Comparison of ENCODE assay signal across 23 cellular contexts in the genomic region with DNA sequence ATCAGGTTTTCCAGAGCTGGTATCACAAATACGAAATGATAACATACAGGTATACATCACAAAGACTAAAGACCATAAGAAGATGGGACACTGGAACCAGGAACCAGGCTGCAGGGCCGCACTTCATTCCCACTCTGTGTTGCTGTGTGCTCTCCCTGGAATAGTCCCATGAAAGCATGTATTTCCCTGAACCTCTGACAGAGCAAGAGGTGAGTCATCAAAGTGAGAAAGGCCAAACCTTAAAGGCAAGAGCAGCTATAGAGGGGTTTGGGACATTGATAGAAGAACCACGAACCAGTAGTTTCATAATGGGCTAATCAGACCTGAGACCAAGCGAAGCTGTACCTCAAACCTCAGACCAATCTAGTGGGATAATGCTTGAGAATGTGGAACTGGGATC.
DNase-seq lines count a peak whose midpoint lies in the region; ATAC-seq and TF ChIP-seq lines count a peak whose summit lies in the region.
"Had no signal": no experiment of that assay in that cellular context is flagged by ENCODE, and none has a peak within 500 bp of the region (broad histone marks: within the 10 kb centered on the region; RNA-seq: fewer than 3 reads in every experiment).

No MANE protein-coding gene starts in this region.

- no peak overlapping the region for H3K4me3 ChIP-seq in breast epithelium
- H3K4me3 ChIP-seq in fibroblast of pulmonary artery (replicated peaks; ENCODE audit: low read depth, low read length) = no peak overlapping the region
- H3K4me3 ChIP-seq: BLaER1 had no signal

- ATAC-seq in GM21360 (IDR thresholded peaks at IDR 0.05; ENCODE audit: unreplicated experiment) = no peak
- ATAC-seq: left cardiac atrium had no signal

- DNase-seq in MCF 10A (ENCODE audit: unreplicated experiment) (peak; percentile 57), breast epithelium (ENCODE audit: low spot score in 2 of 2) (no peak), SW480 (ENCODE audit: low spot score) (peak; percentile 11), fibroblast of pulmonary artery (ENCODE audit: low read depth) (peak; percentile 29), T-helper 9 cell (no peak), NCI-H510A treated with DMSO at 0.1 percent for 48 hours (lab: John Stamatoyannopoulos, UW) (no peak), SKM-1 (lab: John Stamatoyannopoulos, UW; ENCODE audit: unreplicated experiment) (no peak)
- DNase-seq: 8988T; activated naive CD4-positive, alpha-beta T cell treated with anti-CD3 and anti-CD28 coated beads, Interleukin-2, amount 50 U/mL, for 16 hours; aorta; COR-L47; erythroblast; left cardiac atrium; NCI-H1436 treated with DMSO at 0.1 percent for 48 hours; NCI-H526 treated with DMSO at 0.1 percent for 48 hours; SHP77; stimulated activated CD4-positive, alpha-beta T cell treated with anti-CD3 and anti-CD28 coated beads, Interleukin-4, amount 100 ng/mL, for 1 hour; stimulated activated naive CD4-positive, alpha-beta T cell treated with Interleukin-2 at 50 U/mL for 16 hours; T-helper 1 cell had no signal

- H3K4me1 ChIP-seq in breast epithelium = no peaks in the 10 kb centered on the region

- H3K27ac ChIP-seq in breast epithelium = no peak overlapping the region
- H3K27ac ChIP-seq: BLaER1, HL-60 had no signal

- intact Hi-C loops in MCF 10A (cut with micrococcal nuclease) (loop anchor here (10.0 kb wide), 4 partner anchors 286 to 1456 kb away; a partner anchor contains a TSS), breast epithelium (cut with DNase I; ENCODE audit: low total_unique reads) (no loop called here)

- TF ChIP-seq POLR2A in breast epithelium (IDR thresholded peaks at IDR 0.05) = no peak

- H3K27me3 ChIP-seq in breast epithelium = no peaks in the 10 kb centered on the region
- H3K27me3 ChIP-seq: BLaER1 had no signal

- BruUV-seq in MCF 10A (replicated peaks; lab: Mats Ljungman, UMichigan) = no TSS peak

- H3K36me3 ChIP-seq in breast epithelium = no peaks in the 10 kb centered on the region
- H3K36me3 ChIP-seq: BLaER1 had no signal

- no peak overlapping the region for H3K27ac Mint-ChIP-seq in MCF 10A (ENCODE audit: low read depth, unreplicated experiment)
- H3K27ac Mint-ChIP-seq: memory B cell had no signal

- peaks cover 4% of the 10 kb centered on the region for H3K4me1 Mint-ChIP-seq in MCF 10A (ENCODE audit: insufficient read depth, unreplicated experiment)
- H3K4me1 Mint-ChIP-seq: memory B cell had no signal

- POLR2A ChIA-PET in MCF 10A (lab: Yijun Ruan, JAX) = no interaction called here

- no peaks in the 10 kb centered on the region for H3K27me3 Mint-ChIP-seq in MCF 10A (ENCODE audit: insufficient read depth, unreplicated experiment)
- H3K27me3 Mint-ChIP-seq: memory B cell had no signal

- H3K36me3 Mint-ChIP-seq in MCF 10A (ENCODE audit: insufficient read depth, unreplicated experiment) = no peaks in the 10 kb centered on the region
- H3K36me3 Mint-ChIP-seq: memory B cell had no signal

- H3K9me3 Mint-ChIP-seq in MCF 10A (ENCODE audit: unreplicated experiment) = no peaks in the 10 kb centered on the region
- H3K9me3 Mint-ChIP-seq: memory B cell had no signal

- CTCF ChIA-PET in MCF 10A (lab: Yijun Ruan, JAX) = interaction anchor here (0.5 to 4.1 kb wide), 5 partner anchors 9 to 1455 kb away, joined by 3 to 18 read pairs (median 3); no protein-coding TSS in a partner anchor

- TF ChIP-seq CTCF in MCF 10A (IDR thresholded peaks at IDR 0.05; ENCODE audit: unreplicated experiment) (no peak), breast epithelium (IDR thresholded peaks at IDR 0.05) (no peak), fibroblast of pulmonary artery (IDR thresholded peaks at IDR 0.05; ENCODE audit: low read length, missing control alignments) (no peak)

- H3K9me3 ChIP-seq in breast epithelium = no peaks in the 10 kb centered on the region
- H3K9me3 ChIP-seq: BLaER1 had no signal

- no peak overlapping the region for H3K4me3 Mint-ChIP-seq in MCF 10A (ENCODE audit: unreplicated experiment)
- H3K4me3 Mint-ChIP-seq: memory B cell had no signal

Comparison
In these comparisons a context has a peak if more than half of its experiments do, and no peak if none do; other contexts are left out.
1. DNase-seq: peak in MCF 10A (single experiment), SW480 (single experiment) and fibroblast of pulmonary artery (single experiment); none in breast epithelium (0 of 2), T-helper 9 cell (single experiment), NCI-H510A treated with DMSO at 0.1 percent for 48 hours (single experiment) and SKM-1 (single experiment).